4 cellular contexts compared by ENCODE assay signal in genomic region chr7:156062286-156062685, GRCh38.
"Had no signal": no experiment of that assay in that cellular context is flagged by ENCODE, and none has a peak within 500 bp of the region (broad histone marks: within the 10 kb centered on the region; RNA-seq: fewer than 3 reads in every experiment).

No MANE protein-coding gene starts in this region.

- H3K4me3 Mint-ChIP-seq: GM23338, H9 had no signal

- H3K4me2 ChIP-seq: GM23338 had no signal

- H3K27ac Mint-ChIP-seq: GM23338 had no signal

- H3K4me1 Mint-ChIP-seq: GM23338, H9 had no signal

- DNase-seq: H9, HCEC 1CT, IMR-90 had no signal

- ATAC-seq: GM23338 had no signal

- H2AFZ ChIP-seq: GM23338 had no signal

- H3K4me3 ChIP-seq: GM23338 had no signal
